In genomic region chr9:6943293-6943692, GRCh38 we compare ENCODE assay signal across 1 cellular context.
TF ChIP-seq lines count a peak whose summit lies in the region.

No MANE protein-coding gene starts in this region.

TF ChIP-seq in WTC11, 78 proteins besides CTCF, POLR2A, EP300 and RAD21 (continued from another document):
- TF ChIP-seq ZNF281 (CRISPR knock-in tag; IDR thresholded peaks at IDR 0.05): no peak
- TF ChIP-seq E2F5 (CRISPR knock-in tag; IDR thresholded peaks at IDR 0.05): no peak
